Comparison of ENCODE assay signal across 8 cellular contexts in the genomic region with DNA sequence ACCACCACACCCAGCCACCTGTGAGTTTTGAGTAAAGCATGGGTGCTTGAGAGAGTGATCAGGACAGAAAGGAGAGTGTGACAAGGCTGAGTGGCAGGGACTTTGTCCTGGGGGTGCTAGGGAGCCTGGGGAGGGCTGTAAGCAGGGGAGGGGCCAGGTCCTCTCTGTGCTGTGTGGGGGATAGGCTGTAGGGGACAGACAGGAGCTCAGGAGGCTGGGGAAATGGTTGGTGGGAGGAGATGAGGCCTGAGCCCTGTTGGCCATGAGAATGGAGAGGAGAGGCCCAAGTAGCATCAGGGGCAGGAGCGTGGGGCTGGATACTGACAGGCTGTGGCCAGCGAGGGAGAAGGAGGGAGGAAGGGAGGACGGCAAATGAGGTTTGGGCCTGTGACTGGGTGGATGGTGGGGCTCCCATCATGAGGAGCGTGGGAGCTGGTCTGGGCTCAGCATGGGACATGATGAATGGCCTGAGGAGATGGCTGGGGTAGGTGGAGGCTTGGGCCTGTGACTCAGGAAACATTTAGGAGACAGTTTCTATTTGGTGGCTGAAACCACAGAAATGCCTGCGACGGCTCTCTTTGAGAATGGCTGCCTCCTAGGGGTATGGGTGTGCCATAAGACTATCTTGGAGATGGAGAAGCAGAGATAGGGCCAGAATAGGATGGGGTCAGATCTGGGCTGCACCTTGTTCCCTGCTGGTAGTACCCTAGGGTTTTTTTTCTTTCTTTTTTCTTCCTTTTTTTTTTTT. TPM values are rescaled to one million over a fixed set of nuclear protein-coding genes. Genes with fewer than 3 reads are reported as not detected.
DNase-seq lines count a peak whose midpoint lies in the region; ATAC-seq, FAIRE-seq and TF ChIP-seq lines count a peak whose summit lies in the region.

No MANE protein-coding gene starts in this region.

- no peak overlapping the region for H2BK15ac ChIP-seq in mesendoderm (replicated peaks; ENCODE audit: low read depth)

- H4K8ac ChIP-seq in mesendoderm (ENCODE audit: low read depth, low read length): no peak overlapping the region

- H3K27ac ChIP-seq in mesendoderm (ENCODE audit: low read depth, low read length): no peak overlapping the region
- no peak overlapping the region for H3K27ac ChIP-seq in prostate gland
- no peak overlapping the region for H3K27ac ChIP-seq in pancreas

- TF ChIP-seq POLR2A in prostate gland (IDR thresholded peaks at IDR 0.05): no peak

- no peak overlapping the region for H2BK120ac ChIP-seq in mesendoderm (ENCODE audit: low read depth, low read length)

- no peak overlapping the region for H2BK5ac ChIP-seq in mesendoderm (ENCODE audit: low read length)

- H3K27ac Mint-ChIP-seq in activated CD4-positive, alpha-beta memory T cell treated with anti-CD3 and anti-CD28 coated beads for 36 hours: peak overlapping the region; percentile 19

- FAIRE-seq in pancreas (lab: Jason Lieb, UNC): no peak

- peak; percentile 81 for DNase-seq in Daoy (ENCODE audit: low read depth)
- peak; percentile 60 for DNase-seq in HT1080 (ENCODE audit: low read depth)
- peak; percentile 52 for DNase-seq in activated CD4-positive, alpha-beta memory T cell treated with anti-CD3 and anti-CD28 coated beads for 36 hours
- peak; percentile 68 for DNase-seq in mesendoderm
- no peak for DNase-seq in prostate gland (ENCODE audit: low spot score)
- DNase-seq in pancreas: no peak
- no peak for DNase-seq in LoVo (ENCODE audit: low spot score)

- no peaks in the 10 kb centered on the region for H3K36me3 Mint-ChIP-seq in activated CD4-positive, alpha-beta memory T cell treated with anti-CD3 and anti-CD28 coated beads for 36 hours

- H3K9ac ChIP-seq in mesendoderm (ENCODE audit: low read length): no peak overlapping the region

- CTCF ChIA-PET in activated CD4-positive, alpha-beta memory T cell treated with anti-CD3 and anti-CD28 coated beads for 36 hours (lab: Charles Lee): interaction anchor here (1.5 to 2.0 kb wide), 2 partner anchors 27 kb away, joined by 3 to 6 read pairs; partner anchors contain the start of gene KDELR1

- H2AK5ac ChIP-seq in mesendoderm (ENCODE audit: low read length): no peak overlapping the region

- H3K79me1 ChIP-seq in mesendoderm (ENCODE audit: low read length): no peaks in the 10 kb centered on the region

- ATAC-seq in pancreas: no peak
- no peak for ATAC-seq in GM18909 (IDR thresholded peaks at IDR 0.05; ENCODE audit: poor library complexity, unreplicated experiment)

- no peak overlapping the region for H3K56ac ChIP-seq in mesendoderm (ENCODE audit: low read length)

- TF ChIP-seq CTCF in prostate gland (IDR thresholded peaks at IDR 0.05): no peak
- no peak for TF ChIP-seq CTCF in pancreas (IDR thresholded peaks at IDR 0.05)

- WGBS in mesendoderm (ENCODE audit: extremely low coverage, insufficient coverage, low lambda C conversion rate): no CpG with 5 or more reads among the region's 6 CpGs
- 85% methylated on average over 6 of the region's 6 CpGs for WGBS in prostate gland
- 85 to 88% methylated on average over 6 of the region's 6 CpGs for WGBS in pancreas, 2 donors

- H3K36me3 ChIP-seq in mesendoderm (ENCODE audit: control insufficient read depth, insufficient read depth, low read length) (no peaks in the 10 kb centered on the region), prostate gland (no peaks in the 10 kb centered on the region), pancreas (no peaks in the 10 kb centered on the region)

- H3K27me3 Mint-ChIP-seq in activated CD4-positive, alpha-beta memory T cell treated with anti-CD3 and anti-CD28 coated beads for 36 hours: peaks cover 9% of the 10 kb centered on the region

- intact Hi-C loops in activated CD4-positive, alpha-beta memory T cell treated with anti-CD3 and anti-CD28 coated beads for 36 hours (cut with micrococcal nuclease): loop anchor here (2.0 to 5.0 kb wide), 3 partner anchors 50 to 86 kb away; partner anchors contain the start of gene CYTH2
- intact Hi-C loops in prostate gland (cut with DNase I) (no loop called here), pancreas (cut with DNase I) (no loop called here)

- H3K4me2 ChIP-seq in mesendoderm (ENCODE audit: low read length): no peak overlapping the region

- H3K18ac ChIP-seq in mesendoderm (ENCODE audit: low read length): no peak overlapping the region

- H3K4me1 ChIP-seq in mesendoderm (ENCODE audit: control insufficient read depth, low read depth, low read length): no peaks in the 10 kb centered on the region
- H3K4me1 ChIP-seq in prostate gland (replicated peaks): no peaks in the 10 kb centered on the region
- H3K4me1 ChIP-seq in pancreas: no peaks in the 10 kb centered on the region

- no peak overlapping the region for H4K5ac ChIP-seq in mesendoderm (ENCODE audit: low read length)

- POLR2A ChIA-PET in activated CD4-positive, alpha-beta memory T cell treated with anti-CD3 and anti-CD28 coated beads for 36 hours (lab: Charles Lee): no interaction called here

- H3K4me3 Mint-ChIP-seq in activated CD4-positive, alpha-beta memory T cell treated with anti-CD3 and anti-CD28 coated beads for 36 hours: peak overlapping the region; percentile 67

- H3K9me3 ChIP-seq in prostate gland (no peaks in the 10 kb centered on the region), pancreas (no peaks in the 10 kb centered on the region)

- H3K4me1 Mint-ChIP-seq in activated CD4-positive, alpha-beta memory T cell treated with anti-CD3 and anti-CD28 coated beads for 36 hours (ENCODE audit: low read depth): peaks cover 27% of the 10 kb centered on the region

- H3K27me3 ChIP-seq in mesendoderm (ENCODE audit: insufficient read depth, low read length, poor library complexity) (no peaks in the 10 kb centered on the region), prostate gland (replicated peaks; ENCODE audit: insufficient read depth) (no peaks in the 10 kb centered on the region), pancreas (no peaks in the 10 kb centered on the region)

- H3K4me3 ChIP-seq in mesendoderm (ENCODE audit: low read length) (no peak overlapping the region), prostate gland (no peak overlapping the region), pancreas (no peak overlapping the region)

- no peak overlapping the region for H3K23ac ChIP-seq in mesendoderm (ENCODE audit: low read length)

- H3K4ac ChIP-seq in mesendoderm (ENCODE audit: low read depth, low read length): no peak overlapping the region

- H3K79me2 ChIP-seq in mesendoderm (ENCODE audit: control insufficient read depth, insufficient read depth, low read length): no peaks in the 10 kb centered on the region

- no peaks in the 10 kb centered on the region for H3K9me3 Mint-ChIP-seq in activated CD4-positive, alpha-beta memory T cell treated with anti-CD3 and anti-CD28 coated beads for 36 hours

RNA-seq across cellular contexts. Expression of gene GRIN2D, which starts 25.0 kb away (rescaled TPM):
- total RNA-seq in Daoy (2014; rRNA removed; shearing (Covaris generic)): 0.09 TPM in 1 of 2 replicates, not detected in the other
- total RNA-seq in HT1080 (2014; rRNA removed; shearing (Covaris generic)): 0.20 and 0.21 TPM in 2 replicates
- polyA plus RNA-seq in HT1080 (2015; cell fraction: cytosol; rRNA removed): 0.11 and 0.21 TPM in 2 replicates
- polyA plus RNA-seq in HT1080 (2015; cell fraction: nucleus; rRNA removed): 0.20 and 0.31 TPM in 2 replicates
- under 1 TPM; 0.07 TPM for total RNA-seq in activated CD4-positive, alpha-beta memory T cell treated with anti-CD3 and anti-CD28 coated beads for 36 hours
- 2.2 TPM for polyA plus RNA-seq in mesendoderm (2013, experiment 1 of 2)
- polyA plus RNA-seq in mesendoderm (2013, experiment 2 of 2): 2.1 TPM
- total RNA-seq in prostate gland (1 to 10 TPM in 1 of 2 donors, under 1 TPM in 1; 0.73 to 1.8 TPM), pancreas (under 1 TPM in 5 of 6 donors, not detected in 1; 0.04 to 0.66 (median 0.26) TPM)
- under 1 TPM; 0.19 TPM for polyA plus RNA-seq in pancreas

RNA-seq across cellular contexts. Expression of gene KDELR1, which starts 27.1 kb away (rescaled TPM):
- total RNA-seq in Daoy (2014; rRNA removed; shearing (Covaris generic)): 54.5 and 61.0 TPM in 2 replicates
- 67.7 and 115 TPM in 2 replicates for total RNA-seq in HT1080 (2014; rRNA removed; shearing (Covaris generic))
- 200 and 213 TPM in 2 replicates for polyA plus RNA-seq in HT1080 (2015; cell fraction: cytosol; rRNA removed)
- polyA plus RNA-seq in HT1080 (2015; cell fraction: nucleus; rRNA removed): 141 and 148 TPM in 2 replicates
- total RNA-seq in activated CD4-positive, alpha-beta memory T cell treated with anti-CD3 and anti-CD28 coated beads for 36 hours: 10 to 100 TPM; 82.9 to 88.1 TPM
- polyA plus RNA-seq in mesendoderm (2013, experiment 1 of 2): 243 TPM
- 238 TPM for polyA plus RNA-seq in mesendoderm (2013, experiment 2 of 2)
- total RNA-seq in prostate gland (100 to 1,000 TPM; 153 to 179 TPM), pancreas (10 to 100 TPM; 58.7 to 99.0 (median 77.0) TPM)
- polyA plus RNA-seq in pancreas: 100 to 1,000 TPM in 1 of 2 donors, 10 to 100 TPM in 1; 85.4 to 113 TPM

RNA-seq across cellular contexts. Expression of gene GRWD1, which starts 27.3 kb away (rescaled TPM):
- 108 and 129 TPM in 2 replicates for total RNA-seq in Daoy (2014; rRNA removed; shearing (Covaris generic))
- 97.2 and 113 TPM in 2 replicates for total RNA-seq in HT1080 (2014; rRNA removed; shearing (Covaris generic))
- 51.1 and 64.3 TPM in 2 replicates for polyA plus RNA-seq in HT1080 (2015; cell fraction: cytosol; rRNA removed)
- 54.8 and 56.9 TPM in 2 replicates for polyA plus RNA-seq in HT1080 (2015; cell fraction: nucleus; rRNA removed)
- 10 to 100 TPM; 38.8 to 45.3 TPM for total RNA-seq in activated CD4-positive, alpha-beta memory T cell treated with anti-CD3 and anti-CD28 coated beads for 36 hours
- polyA plus RNA-seq in mesendoderm (2013, experiment 1 of 2): 35.4 TPM
- polyA plus RNA-seq in mesendoderm (2013, experiment 2 of 2): 37.3 TPM
- total RNA-seq in prostate gland (10 to 100 TPM; 26.2 to 39.7 TPM), pancreas (10 to 100 TPM; 13.0 to 23.1 (median 18.2) TPM)
- polyA plus RNA-seq in pancreas: 10 to 100 TPM in 1 of 2 donors, 1 to 10 TPM in 1; 8.6 to 10.2 TPM

RNA-seq across cellular contexts. Expression of gene KCNJ14, which starts 36.9 kb away (rescaled TPM):
- total RNA-seq in Daoy (2014; rRNA removed; shearing (Covaris generic)): 1.8 and 3.8 TPM in 2 replicates
- total RNA-seq in HT1080 (2014; rRNA removed; shearing (Covaris generic)): 0.40 and 0.79 TPM in 2 replicates
- polyA plus RNA-seq in HT1080 (2015; cell fraction: cytosol; rRNA removed): 0.79 and 0.88 TPM in 2 replicates
- polyA plus RNA-seq in HT1080 (2015; cell fraction: nucleus; rRNA removed): 3.6 and 4.4 TPM in 2 replicates
- 1 to 10 TPM; 1.2 TPM for total RNA-seq in activated CD4-positive, alpha-beta memory T cell treated with anti-CD3 and anti-CD28 coated beads for 36 hours
- polyA plus RNA-seq in mesendoderm (2013, experiment 1 of 2): 0.34 TPM
- polyA plus RNA-seq in mesendoderm (2013, experiment 2 of 2): 0.32 TPM
- total RNA-seq in prostate gland (1 to 10 TPM in 1 of 2 donors, under 1 TPM in 1; 0.45 to 2.2 TPM), pancreas (under 1 TPM; 0.20 to 0.56 (median 0.37) TPM)
- under 1 TPM; 0.49 to 0.59 TPM for polyA plus RNA-seq in pancreas

RNA-seq across cellular contexts. Expression of gene CYTH2, which starts 50.7 kb away (rescaled TPM):
- total RNA-seq in Daoy (2014; rRNA removed; shearing (Covaris generic)): 43.3 and 93.8 TPM in 2 replicates
- total RNA-seq in HT1080 (2014; rRNA removed; shearing (Covaris generic)): 38.1 and 44.3 TPM in 2 replicates
- polyA plus RNA-seq in HT1080 (2015; cell fraction: cytosol; rRNA removed): 39.9 and 41.5 TPM in 2 replicates
- 131 and 138 TPM in 2 replicates for polyA plus RNA-seq in HT1080 (2015; cell fraction: nucleus; rRNA removed)
- total RNA-seq in activated CD4-positive, alpha-beta memory T cell treated with anti-CD3 and anti-CD28 coated beads for 36 hours: 10 to 100 TPM; 31.5 to 33.6 TPM
- 43.5 TPM for polyA plus RNA-seq in mesendoderm (2013, experiment 1 of 2)
- 40.5 TPM for polyA plus RNA-seq in mesendoderm (2013, experiment 2 of 2)
- total RNA-seq in prostate gland (10 to 100 TPM; 50.6 to 97.1 TPM), pancreas (10 to 100 TPM; 25.4 to 39.2 (median 29.1) TPM)
- 10 to 100 TPM; 51.7 to 54.2 TPM for polyA plus RNA-seq in pancreas

Comparison
In these comparisons a context has a peak if more than half of its experiments do, and no peak if none do; other contexts are left out.
1. DNase-seq: peak in Daoy (single experiment), HT1080 (single experiment), activated CD4-positive, alpha-beta memory T cell treated with anti-CD3 and anti-CD28 coated beads for 36 hours (single experiment) and mesendoderm (single experiment); none in prostate gland (single experiment), pancreas (0 of 6) and LoVo (single experiment).